In the genomic region with DNA sequence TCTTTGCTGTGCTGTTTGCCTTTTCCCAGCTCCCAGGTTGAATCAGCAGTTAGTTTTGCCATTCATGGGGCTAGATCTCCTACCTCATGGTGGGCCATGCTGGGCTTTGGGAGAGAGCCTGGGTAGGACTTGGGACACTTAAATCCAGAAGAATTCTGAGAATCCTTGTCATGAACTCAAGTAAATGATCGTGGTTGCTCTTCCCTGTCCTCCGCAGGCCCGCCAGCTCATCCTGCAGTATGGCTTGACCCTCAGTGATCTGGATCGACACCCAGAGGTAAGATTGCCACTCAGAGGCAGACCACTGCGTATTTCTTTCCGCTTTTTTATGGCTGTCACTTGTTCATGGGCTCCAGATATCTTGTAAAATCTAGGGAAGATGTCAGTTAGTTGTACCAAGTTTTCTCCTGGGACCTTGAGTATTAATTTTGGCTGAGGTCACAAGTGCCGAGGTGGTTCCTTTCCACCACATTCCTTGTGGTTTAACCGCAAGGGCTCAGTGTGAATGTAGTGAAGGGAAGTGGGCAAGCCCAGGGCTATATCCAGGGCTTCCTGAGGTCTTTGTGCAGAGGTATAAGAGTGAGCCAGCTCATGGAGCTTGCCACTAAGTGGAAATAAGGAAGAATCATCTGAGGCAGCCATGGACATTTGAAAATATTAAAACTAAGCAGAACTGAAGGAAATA, we compare ENCODE assay signal across 16 cellular contexts. TPM values are rescaled to one million over a fixed set of nuclear protein-coding genes. Genes with fewer than 3 reads are reported as not detected.
DNase-seq lines count a peak whose midpoint lies in the region; ATAC-seq and TF ChIP-seq lines count a peak whose summit lies in the region.
"Had no signal": no experiment of that assay in that cellular context is flagged by ENCODE, and none has a peak within 500 bp of the region (broad histone marks: within the 10 kb centered on the region; RNA-seq: fewer than 3 reads in every experiment).

No MANE protein-coding gene starts in this region.

- peaks cover 18% of the 10 kb centered on the region for H3K36me3 Mint-ChIP-seq in CD4-positive, alpha-beta T cell (ENCODE audit: low read depth)
- H3K36me3 Mint-ChIP-seq in activated CD4-positive, alpha-beta T cell treated with anti-CD3 and anti-CD28 coated beads, Interleukin-2, amount 10 ng/mL, durations not matched to agents 7 days and 5 days (ENCODE audit: low read depth) = no peaks in the 10 kb centered on the region

- intact Hi-C loops in CD4-positive, alpha-beta T cell (cut with DNase I, micrococcal nuclease) = no loop called here
- intact Hi-C loops in left ventricle myocardium inferior (cut with micrococcal nuclease) = no loop called here

- no peaks in the 10 kb centered on the region for H3K9me3 Mint-ChIP-seq in CD4-positive, alpha-beta T cell
- no peaks in the 10 kb centered on the region for H3K9me3 Mint-ChIP-seq in activated CD4-positive, alpha-beta T cell treated with anti-CD3 and anti-CD28 coated beads, Interleukin-2, amount 10 ng/mL, durations not matched to agents 7 days and 5 days

- in situ Hi-C loops in astrocyte of the cerebellum (cut with HindIII; ENCODE audit: low sequenced_read_pairs) = no loop called here

- H3K4me3 ChIP-seq in Loucy (ENCODE audit: low read length, poor library complexity, severe bottlenecking) (no peak overlapping the region), astrocyte of the cerebellum (ENCODE audit: low read depth, low read length) (no peak overlapping the region), mesodermal cell (ENCODE audit: extremely low read depth, insufficient read depth, low read length, poor library complexity, severe bottlenecking) (no peak overlapping the region), left ventricle myocardium inferior (no peak overlapping the region)

- TF ChIP-seq CTCF in CD4-positive, alpha-beta T cell (IDR thresholded peaks at IDR 0.05) = no peak
- no peak for TF ChIP-seq CTCF in Loucy (conservative IDR thresholded peaks at IDR 0.05; ENCODE audit: low read length)
- TF ChIP-seq CTCF in astrocyte of the cerebellum (IDR thresholded peaks at IDR 0.05; ENCODE audit: low read depth, low read length, missing control alignments) = no peak
- no peak for TF ChIP-seq CTCF in left ventricle myocardium inferior (IDR thresholded peaks at IDR 0.05; ENCODE audit: borderline replicate concordance)

- no peak for DNase-seq in CD4-positive, alpha-beta T cell
- DNase-seq in astrocyte of the cerebellum (ENCODE audit: low read depth) (peak; percentile 82), epidermal melanocyte (ENCODE audit: insufficient read length, low spot score) (no peak), KG1 (lab: John Stamatoyannopoulos, UW) (no peak), left ventricle myocardium inferior (no peak)
- no peak for DNase-seq in activated CD4-positive, alpha-beta T cell treated with anti-CD3 and anti-CD28 coated beads, Interleukin-2, amount 10 ng/mL, durations not matched to agents 7 days and 5 days
- DNase-seq: activated T-cell treated with anti-CD3 and anti-CD28 coated beads, Interleukin-2, amount 50 U/mL, for 48 hours; NCI-H1092; NCI-H524; stimulated activated CD4-positive, alpha-beta T cell treated with anti-CD3 and anti-CD28 coated beads, Interleukin-2, amount 100 ng/mL, for 24 hours; stimulated activated naive CD4-positive, alpha-beta T cell had no signal

- no peak overlapping the region for H2AFZ ChIP-seq in Loucy (ENCODE audit: low read length)

- peaks cover 16% of the 10 kb centered on the region; the same call in 1 of the 2 replicates for H3K79me2 ChIP-seq in Loucy (ENCODE audit: insufficient read depth, low read length)

- H4K20me1 ChIP-seq in Loucy (ENCODE audit: insufficient read depth, low read length, poor library complexity, severe bottlenecking) = peaks cover 4% of the 10 kb centered on the region

- no peak for ATAC-seq in CD4-positive, alpha-beta T cell (ENCODE audit: poor library complexity)
- ATAC-seq: WTC11 had no signal

- H3K4me2 ChIP-seq in Loucy (ENCODE audit: low read depth, low read length, poor library complexity, severe bottlenecking) = peak overlapping the region; percentile 21

- H3K9me2 ChIP-seq in Loucy (replicated peaks; ENCODE audit: low read depth, low read length) = no peaks in the 10 kb centered on the region

- 94 to 97% methylated on average over 7 to 8 of the region's 8 CpGs for whole genome bisulfite sequencing in mesodermal cell (ENCODE audit: insufficient coverage in 2 of 2), 2 experiments

- peaks cover 16% of the 10 kb centered on the region for H3K4me1 ChIP-seq in Loucy (ENCODE audit: insufficient read depth, low read length, poor library complexity, severe bottlenecking)
- H3K4me1 ChIP-seq in mesodermal cell (ENCODE audit: control insufficient read depth, insufficient read depth, low read length, poor library complexity, severe bottlenecking) = peaks cover 6% of the 10 kb centered on the region
- H3K4me1 ChIP-seq in left ventricle myocardium inferior = peaks cover 50% of the 10 kb centered on the region

- CTCF ChIA-PET in CD4-positive, alpha-beta T cell (lab: Charles Lee) = interaction anchor here (1.3 kb wide), 1 partner anchor 11 kb away, joined by 3 read pairs; no protein-coding TSS in a partner anchor
- CTCF ChIA-PET in activated CD4-positive, alpha-beta T cell treated with anti-CD3 and anti-CD28 coated beads, Interleukin-2, amount 10 ng/mL, durations not matched to agents 7 days and 5 days (lab: Charles Lee) = interaction anchor here (1.1 kb wide), 1 partner anchor 37 kb away, joined by 4 read pairs; a partner anchor contains a TSS

- peaks cover 27% of the 10 kb centered on the region for H3K4me1 Mint-ChIP-seq in CD4-positive, alpha-beta T cell (ENCODE audit: low read depth)
- H3K4me1 Mint-ChIP-seq in activated CD4-positive, alpha-beta T cell treated with anti-CD3 and anti-CD28 coated beads, Interleukin-2, amount 10 ng/mL, durations not matched to agents 7 days and 5 days = peaks cover 13% of the 10 kb centered on the region
- H3K4me1 Mint-ChIP-seq: mesothelial cell of epicardium, WTC11 had no signal

- H3K36me3 ChIP-seq in Loucy (ENCODE audit: insufficient read depth, low read length) (peaks cover 13% of the 10 kb centered on the region; the same call in 1 of the 2 replicates), mesodermal cell (ENCODE audit: control insufficient read depth, insufficient read depth, low read length) (peaks cover 3% of the 10 kb centered on the region), left ventricle myocardium inferior (no peaks in the 10 kb centered on the region)

- H3F3A ChIP-seq in Loucy (ENCODE audit: low read depth) = no peaks in the 10 kb centered on the region

- H3K9me3 ChIP-seq in CD4-positive, alpha-beta T cell (ENCODE audit: control insufficient read depth, low read length) = no peaks in the 10 kb centered on the region
- H3K9me3 ChIP-seq in Loucy (ENCODE audit: insufficient read depth, low read depth, low read length) (no peaks in the 10 kb centered on the region), mesodermal cell (ENCODE audit: control insufficient read depth, low read length) (no peaks in the 10 kb centered on the region), left ventricle myocardium inferior (replicated peaks) (no peaks in the 10 kb centered on the region)

- H3K9ac ChIP-seq in Loucy (ENCODE audit: low read depth, low read length, poor library complexity, severe bottlenecking) = no peak overlapping the region

- H3K27me3 ChIP-seq in CD4-positive, alpha-beta T cell (ENCODE audit: control insufficient read depth, insufficient read depth, low read length) = no peaks in the 10 kb centered on the region
- H3K27me3 ChIP-seq in Loucy (ENCODE audit: insufficient read depth, low read length, poor library complexity, severe bottlenecking) (no peaks in the 10 kb centered on the region), left ventricle myocardium inferior (ENCODE audit: low read depth) (no peaks in the 10 kb centered on the region)

- POLR2A ChIA-PET in CD4-positive, alpha-beta T cell (lab: Charles Lee) = no interaction called here
- POLR2A ChIA-PET in activated CD4-positive, alpha-beta T cell treated with anti-CD3 and anti-CD28 coated beads, Interleukin-2, amount 10 ng/mL, durations not matched to agents 7 days and 5 days (lab: Charles Lee) = interaction anchor here (0.6 kb wide), 1 partner anchor 38 kb away, joined by 6 read pairs; no protein-coding TSS in a partner anchor

- H3K27ac Mint-ChIP-seq in CD4-positive, alpha-beta T cell = peak overlapping the region; percentile 47
- no peak overlapping the region for H3K27ac Mint-ChIP-seq in activated CD4-positive, alpha-beta T cell treated with anti-CD3 and anti-CD28 coated beads, Interleukin-2, amount 10 ng/mL, durations not matched to agents 7 days and 5 days
- H3K27ac Mint-ChIP-seq: mesothelial cell of epicardium, WTC11 had no signal

- H3K4me3 Mint-ChIP-seq in CD4-positive, alpha-beta T cell = no peak overlapping the region
- H3K4me3 Mint-ChIP-seq in activated CD4-positive, alpha-beta T cell treated with anti-CD3 and anti-CD28 coated beads, Interleukin-2, amount 10 ng/mL, durations not matched to agents 7 days and 5 days = no peak overlapping the region
- H3K4me3 Mint-ChIP-seq: mesothelial cell of epicardium, WTC11 had no signal

- H3K27ac ChIP-seq in CD4-positive, alpha-beta T cell (ENCODE audit: low read depth, low read length) = no peak overlapping the region
- peak overlapping the region; percentile 36 for H3K27ac ChIP-seq in mesodermal cell (ENCODE audit: low read depth, low read length, severe bottlenecking)
- no peak overlapping the region for H3K27ac ChIP-seq in left ventricle myocardium inferior (replicated peaks)
- H3K27ac ChIP-seq: C4-2B had no signal

- H3K27me3 Mint-ChIP-seq in CD4-positive, alpha-beta T cell = no peaks in the 10 kb centered on the region
- H3K27me3 Mint-ChIP-seq in activated CD4-positive, alpha-beta T cell treated with anti-CD3 and anti-CD28 coated beads, Interleukin-2, amount 10 ng/mL, durations not matched to agents 7 days and 5 days = no peaks in the 10 kb centered on the region

RNA-seq across cellular contexts. Expression of a gene that starts 37.7 kb away (rescaled TPM):
- 10 to 100 TPM; 21.6 to 24.7 TPM for total RNA-seq in CD4-positive, alpha-beta T cell
- 14.1 TPM for polyA plus RNA-seq in mesodermal cell (2013, experiment 1 of 2)
- 13.0 TPM for polyA plus RNA-seq in mesodermal cell (2013, experiment 2 of 2)
- 18.0 TPM for total RNA-seq in left ventricle myocardium inferior
- 10 to 100 TPM; 34.3 to 41.6 TPM for total RNA-seq in activated CD4-positive, alpha-beta T cell treated with anti-CD3 and anti-CD28 coated beads, Interleukin-2, amount 10 ng/mL, durations not matched to agents 7 days and 5 days
